22 cellular contexts compared by ENCODE assay signal in genomic region chr17:13560935-13561334, GRCh38. TPM values are rescaled to one million over a fixed set of nuclear protein-coding genes. Genes with fewer than 3 reads are reported as not detected.
"Had no signal": no experiment of that assay in that cellular context is flagged by ENCODE, and none has a peak within 500 bp of the region (broad histone marks: within the 10 kb centered on the region; RNA-seq: fewer than 3 reads in every experiment).

No MANE protein-coding gene starts in this region.

- H3K4me3 ChIP-seq: esophagus squamous epithelium, heart right ventricle, tibial artery had no signal

- H3K9me3 Mint-ChIP-seq: activated CD4-positive, alpha-beta memory T cell treated with anti-CD3 and anti-CD28 coated beads for 36 hours; endodermal cell; natural killer cell; stimulated activated effector memory CD8-positive, alpha-beta T cell treated with anti-CD3 and anti-CD28 coated beads, Interleukin-12 subunit alpha, Interleukin-12 subunit beta, amount 100 ng/mL, for 72 hours; stimulated activated naive CD8-positive, alpha-beta T cell treated with anti-CD3 and anti-CD28 coated beads, Interleukin-15, amount 100 ng/mL, for 72 hours; T-helper 1 cell treated with Interleukin-12 subunit alpha and Interleukin-12 subunit beta and Interleukin-4 antibody, amounts not matched to agents 30 μg/mL and 1 μg/mL, for 36 hours had no signal

- H3K4me3 Mint-ChIP-seq: activated CD4-positive, alpha-beta memory T cell treated with anti-CD3 and anti-CD28 coated beads for 36 hours; endodermal cell; natural killer cell; stimulated activated effector memory CD8-positive, alpha-beta T cell treated with anti-CD3 and anti-CD28 coated beads, Interleukin-12 subunit alpha, Interleukin-12 subunit beta, amount 100 ng/mL, for 72 hours; stimulated activated naive CD8-positive, alpha-beta T cell treated with anti-CD3 and anti-CD28 coated beads, Interleukin-15, amount 100 ng/mL, for 72 hours; T-helper 1 cell treated with Interleukin-12 subunit alpha and Interleukin-12 subunit beta and Interleukin-4 antibody, amounts not matched to agents 30 μg/mL and 1 μg/mL, for 36 hours had no signal

- H3K79me2 ChIP-seq: parathyroid adenoma had no signal

- H3K27me3 Mint-ChIP-seq: stimulated activated naive CD8-positive, alpha-beta T cell treated with anti-CD3 and anti-CD28 coated beads, Interleukin-15, amount 100 ng/mL, for 72 hours had no signal

- H3K9me3 ChIP-seq: esophagus squamous epithelium, heart right ventricle, neutrophil, tibial artery had no signal

- H3K9ac ChIP-seq: parathyroid adenoma had no signal

- H3K4me1 Mint-ChIP-seq: endodermal cell; natural killer cell; stimulated activated effector memory CD8-positive, alpha-beta T cell treated with anti-CD3 and anti-CD28 coated beads, Interleukin-12 subunit alpha, Interleukin-12 subunit beta, amount 100 ng/mL, for 72 hours; stimulated activated naive CD8-positive, alpha-beta T cell treated with anti-CD3 and anti-CD28 coated beads, Interleukin-15, amount 100 ng/mL, for 72 hours had no signal

- H3K27me3 ChIP-seq: heart right ventricle, neutrophil, tibial artery had no signal

- ATAC-seq: left colon; natural killer cell; stimulated activated effector memory CD8-positive, alpha-beta T cell treated with anti-CD3 and anti-CD28 coated beads, Interleukin-12 subunit alpha, Interleukin-12 subunit beta, amount 100 ng/mL, for 72 hours; stimulated activated naive CD8-positive, alpha-beta T cell treated with anti-CD3 and anti-CD28 coated beads, Interleukin-15, amount 100 ng/mL, for 72 hours had no signal

- DNase-seq: activated CD4-positive, alpha-beta memory T cell treated with anti-CD3 and anti-CD28 coated beads for 36 hours; activated CD4-positive, alpha-beta T cell treated with anti-CD3 and anti-CD28 coated beads for 48 hours; activated naive CD4-positive, alpha-beta T cell treated with Interleukin-2 at 50 U/mL for 16 hours; activated T-cell treated with anti-CD3 and anti-CD28 coated beads, Interleukin-2, amount 50 U/mL, for 48 hours; amygdala; cerebellar nuclear complex; cortex of kidney; endodermal cell; esophagus squamous epithelium; heart right ventricle; left colon; mesendoderm; natural killer cell; right cardiac atrium; stimulated activated CD4-positive, alpha-beta T cell treated with anti-CD3 and anti-CD28 coated beads, Interleukin-1b, Interleukin-23, amount 100 ng/mL, for 48 hours; stimulated activated naive CD8-positive, alpha-beta T cell treated with anti-CD3 and anti-CD28 coated beads, Interleukin-15, amount 100 ng/mL, for 72 hours; tibial artery had no signal

- H3K27ac Mint-ChIP-seq: activated CD4-positive, alpha-beta memory T cell treated with anti-CD3 and anti-CD28 coated beads for 36 hours; endodermal cell; natural killer cell; stimulated activated effector memory CD8-positive, alpha-beta T cell treated with anti-CD3 and anti-CD28 coated beads, Interleukin-12 subunit alpha, Interleukin-12 subunit beta, amount 100 ng/mL, for 72 hours; stimulated activated naive CD8-positive, alpha-beta T cell treated with anti-CD3 and anti-CD28 coated beads, Interleukin-15, amount 100 ng/mL, for 72 hours; T-helper 1 cell treated with Interleukin-12 subunit alpha and Interleukin-12 subunit beta and Interleukin-4 antibody, amounts not matched to agents 30 μg/mL and 1 μg/mL, for 36 hours had no signal

- H3K27ac ChIP-seq: esophagus squamous epithelium, heart right ventricle, neutrophil, parathyroid adenoma, tibial artery had no signal

- H3K36me3 Mint-ChIP-seq: activated CD4-positive, alpha-beta memory T cell treated with anti-CD3 and anti-CD28 coated beads for 36 hours; natural killer cell; stimulated activated effector memory CD8-positive, alpha-beta T cell treated with anti-CD3 and anti-CD28 coated beads, Interleukin-12 subunit alpha, Interleukin-12 subunit beta, amount 100 ng/mL, for 72 hours had no signal

- H3K4me1 ChIP-seq: esophagus squamous epithelium, heart right ventricle, parathyroid adenoma, tibial artery had no signal

- H2AFZ ChIP-seq: parathyroid adenoma had no signal

- H3K36me3 ChIP-seq: esophagus squamous epithelium, heart right ventricle, neutrophil, tibial artery had no signal

RNA-seq across cellular contexts. Expression of gene HS3ST3A1, which starts 40.8 kb away (rescaled TPM):
- total RNA-seq: pulmonary artery endothelial cell had no signal
